11 cellular contexts compared by ENCODE assay signal in genomic region chr2:48328972-48329723, GRCh38. TPM values are rescaled to one million over a fixed set of nuclear protein-coding genes. Genes with fewer than 3 reads are reported as not detected.
DNase-seq lines count a peak whose midpoint lies in the region; ATAC-seq and TF ChIP-seq lines count a peak whose summit lies in the region.
"Had no signal": no experiment of that assay in that cellular context is flagged by ENCODE, and none has a peak within 500 bp of the region (broad histone marks: within the 10 kb centered on the region; RNA-seq: fewer than 3 reads in every experiment).

No MANE protein-coding gene starts in this region.

- H3K9me3 Mint-ChIP-seq in effector memory CD8-positive, alpha-beta T cell, result no peaks in the 10 kb centered on the region
- no peaks in the 10 kb centered on the region for H3K9me3 Mint-ChIP-seq in stimulated activated naive B cell treated with anti-CD40 and anti-IgM and Interleukin-4, amounts not matched to agents 10 μg/mL and 1 μg/mL and 100 μg/mL, for 72 hours

- H3K36me3 Mint-ChIP-seq in effector memory CD8-positive, alpha-beta T cell (ENCODE audit: insufficient read depth), result no peaks in the 10 kb centered on the region
- peaks cover 5 to 7% of the 10 kb centered on the region in 2 donors for H3K36me3 Mint-ChIP-seq in stimulated activated naive B cell treated with anti-CD40 and anti-IgM and Interleukin-4, amounts not matched to agents 10 μg/mL and 1 μg/mL and 100 μg/mL, for 72 hours

- peaks cover 38 to 62% of the 10 kb centered on the region in 2 donors for H3K4me1 Mint-ChIP-seq in effector memory CD8-positive, alpha-beta T cell (ENCODE audit: low read depth in 2 of 2)
- H3K4me1 Mint-ChIP-seq in stimulated activated naive B cell treated with anti-CD40 and anti-IgM and Interleukin-4, amounts not matched to agents 10 μg/mL and 1 μg/mL and 100 μg/mL, for 72 hours, result peaks cover 22 to 38% of the 10 kb centered on the region in 2 donors

- no peaks in the 10 kb centered on the region for H3K9me2 ChIP-seq in SK-N-SH

- H3K9me3 ChIP-seq in SK-N-SH, result no peaks in the 10 kb centered on the region

- H3K27ac ChIP-seq in SK-N-SH (ENCODE audit: low read depth in 2 of 2, low read length in 1 of 2), result no peak overlapping the region; a peak in 1 of 4 replicates

- no peak overlapping the region for H2AFZ ChIP-seq in SK-N-SH (ENCODE audit: low read depth)

- CTCF ChIA-PET in SK-N-SH (lab: Yijun Ruan, JAX), result no interaction called here

- H3F3A ChIP-seq in SK-N-SH (replicated peaks; ENCODE audit: insufficient read depth), result no peaks in the 10 kb centered on the region

- H3K4me1 ChIP-seq in SK-N-SH (ENCODE audit: control insufficient read depth in 1 of 2, insufficient read depth in 2 of 2, low read depth in 1 of 2, low read length in 1 of 2), result peaks cover 10 to 12% of the 10 kb centered on the region in 2 experiments; a peak in 3 of 4 replicates

- H3K4me3 Mint-ChIP-seq in effector memory CD8-positive, alpha-beta T cell, result peak overlapping the region; percentile 4 to 9
- H3K4me3 Mint-ChIP-seq in stimulated activated naive B cell treated with anti-CD40 and anti-IgM and Interleukin-4, amounts not matched to agents 10 μg/mL and 1 μg/mL and 100 μg/mL, for 72 hours, result no peak overlapping the region

- H3K36me3 ChIP-seq in SK-N-SH (replicated peaks in 1 of 2; ENCODE audit: control insufficient read depth in 1 of 2, insufficient read depth in 2 of 2, low read length in 1 of 2), result peaks cover 0 to under 1% of the 10 kb centered on the region in 2 experiments

- no peak for TF ChIP-seq CTCF in SK-N-SH (IDR thresholded peaks at IDR 0.05)

- no peak overlapping the region for H3K9ac ChIP-seq in SK-N-SH

- H3K27ac Mint-ChIP-seq in effector memory CD8-positive, alpha-beta T cell, result peak overlapping the region; percentile 23 to 24
- peak overlapping the region; percentile 6 for H3K27ac Mint-ChIP-seq in stimulated activated naive B cell treated with anti-CD40 and anti-IgM and Interleukin-4, amounts not matched to agents 10 μg/mL and 1 μg/mL and 100 μg/mL, for 72 hours

- TF ChIP-seq RAD21 in SK-N-SH (IDR thresholded peaks at IDR 0.05; ENCODE audit: low read length), result no peak

- no peak overlapping the region for H3K4me2 ChIP-seq in SK-N-SH

- no peak for ATAC-seq in SK-N-SH treated with all-trans-retinoic acid at 6 μM for 48 hours
- no peak for ATAC-seq in effector memory CD8-positive, alpha-beta T cell (replicated peaks)
- no peak for ATAC-seq in stimulated activated naive B cell treated with anti-CD40 and anti-IgM and Interleukin-4, amounts not matched to agents 10 μg/mL and 1 μg/mL and 100 μg/mL, for 72 hours (replicated peaks)
- ATAC-seq: HCT116 had no signal

- TF ChIP-seq EP300 in SK-N-SH (IDR thresholded peaks at IDR 0.05; ENCODE audit: borderline replicate concordance in 1 of 2, low read depth in 1 of 2, low read length in 1 of 2), result no peak

- H3K4me3 ChIP-seq in SK-N-SH (ENCODE audit: low read depth in 2 of 2, low read length in 1 of 2), result no peak overlapping the region

- no peaks in the 10 kb centered on the region for H3K27me3 Mint-ChIP-seq in effector memory CD8-positive, alpha-beta T cell
- no peaks in the 10 kb centered on the region for H3K27me3 Mint-ChIP-seq in stimulated activated naive B cell treated with anti-CD40 and anti-IgM and Interleukin-4, amounts not matched to agents 10 μg/mL and 1 μg/mL and 100 μg/mL, for 72 hours

- POLR2A ChIA-PET in SK-N-SH (lab: Yijun Ruan, JAX), result no interaction called here

- no peaks in the 10 kb centered on the region for H3K27me3 ChIP-seq in SK-N-SH (ENCODE audit: insufficient read depth)

- WGBS in SK-N-SH (ENCODE audit: low lambda C conversion rate), result 93% methylated on average over 3 of the region's 3 CpGs

- H3K79me2 ChIP-seq in SK-N-SH (ENCODE audit: insufficient read depth), result peaks cover 99% of the 10 kb centered on the region

- peaks cover 24% of the 10 kb centered on the region; the same call in 1 of the 2 replicates for H4K20me1 ChIP-seq in SK-N-SH (ENCODE audit: insufficient read depth)

- DNase-seq in SK-N-SH (peak; percentile 29), NCI-H345 treated with DMSO at 0.1 percent for 48 hours (lab: John Stamatoyannopoulos, UW; ENCODE audit: unreplicated experiment) (peak; percentile 72), COLO829 (ENCODE audit: low spot score) (no peak), GOT3 (lab: John Stamatoyannopoulos, UW) (no peak), KG1 (lab: John Stamatoyannopoulos, UW) (no peak)
- DNase-seq in effector memory CD8-positive, alpha-beta T cell, result no peak
- no peak for DNase-seq in stimulated activated naive B cell treated with anti-CD40 and anti-IgM and Interleukin-4, amounts not matched to agents 10 μg/mL and 1 μg/mL and 100 μg/mL, for 72 hours
- DNase-seq: activated T-cell treated with anti-CD3 and anti-CD28 coated beads, Interleukin-2, amount 50 U/mL, for 48 hours; small intestine had no signal

TF ChIP-seq in SK-N-SH, 30 proteins besides CTCF, POLR2A, EP300 and RAD21:
- peak; percentile 21 for TF ChIP-seq CHD2 (IDR thresholded peaks at IDR 0.05; ENCODE audit: low read length, partially characterized antibody)
- TF ChIP-seq RFX5 (IDR thresholded peaks at IDR 0.05; ENCODE audit: low read length), result peak; percentile 50
- no peak for TF ChIP-seq ELF1 (IDR thresholded peaks at IDR 0.05)

TF ChIP-seq in SK-N-SH treated with all-trans-retinoic acid at 6 μM for 48 hours, 23 proteins besides CTCF, POLR2A, EP300 and RAD21 (continues in another document):
- TF ChIP-seq SNAI2 (CRISPR knock-in tag; IDR thresholded peaks at IDR 0.05) (no peak), ZNF8 (CRISPR knock-in tag; IDR thresholded peaks at IDR 0.05) (no peak), ZNF70 (CRISPR knock-in tag; IDR thresholded peaks at IDR 0.05) (no peak), TSHZ2 (CRISPR knock-in tag; IDR thresholded peaks at IDR 0.05) (no peak), OSR1 (CRISPR knock-in tag; IDR thresholded peaks at IDR 0.05) (no peak), PPARA (CRISPR knock-in tag; IDR thresholded peaks at IDR 0.05; ENCODE audit: borderline replicate concordance) (no peak), ZC3H10 (CRISPR knock-in tag; IDR thresholded peaks at IDR 0.05) (no peak), TOX (CRISPR knock-in tag; IDR thresholded peaks at IDR 0.05; ENCODE audit: borderline replicate concordance) (no peak), ARNTL (CRISPR knock-in tag; IDR thresholded peaks at IDR 0.05; ENCODE audit: borderline replicate concordance, low read depth) (no peak), TCF4 (CRISPR knock-in tag; IDR thresholded peaks at IDR 0.05; ENCODE audit: borderline replicate concordance) (no peak), ZFP30 (CRISPR knock-in tag; IDR thresholded peaks at IDR 0.05) (no peak), RARB (CRISPR knock-in tag; IDR thresholded peaks at IDR 0.05) (no peak), ZNF565 (CRISPR knock-in tag; conservative IDR thresholded peaks at IDR 0.05; ENCODE audit: low read depth) (no peak), BACH2 (CRISPR knock-in tag; IDR thresholded peaks at IDR 0.05; ENCODE audit: borderline replicate concordance) (no peak)
- TF ChIP-seq, protein P1, sequence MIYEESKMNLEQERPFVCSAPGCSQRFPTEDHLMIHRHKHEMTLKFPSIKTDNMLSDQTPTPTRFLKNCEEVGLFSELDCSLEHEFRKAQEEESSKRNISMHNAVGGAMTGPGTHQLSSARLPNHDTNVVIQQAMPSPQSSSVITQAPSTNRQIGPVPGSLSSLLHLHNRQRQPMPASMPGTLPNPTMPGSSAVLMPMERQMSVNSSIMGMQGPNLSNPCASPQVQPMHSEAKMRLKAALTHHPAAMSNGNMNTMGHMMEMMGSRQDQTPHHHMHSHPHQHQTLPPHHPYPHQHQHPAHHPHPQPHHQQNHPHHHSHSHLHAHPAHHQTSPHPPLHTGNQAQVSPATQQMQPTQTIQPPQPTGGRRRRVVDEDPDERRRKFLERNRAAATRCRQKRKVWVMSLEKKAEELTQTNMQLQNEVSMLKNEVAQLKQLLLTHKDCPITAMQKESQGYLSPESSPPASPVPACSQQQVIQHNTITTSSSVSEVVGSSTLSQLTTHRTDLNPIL (CRISPR knock-in tag; IDR thresholded peaks at IDR 0.05; ENCODE audit: low read depth), result no peak

RNA-seq across cellular contexts. Expression of gene FOXN2, which starts 14.7 kb away (rescaled TPM):
- polyA plus RNA-seq in SK-N-SH (2012; rRNA removed), result 3.3 and 3.5 TPM in 2 replicates
- polyA plus RNA-seq in SK-N-SH (2012; cell fraction: cytosol; rRNA removed), result 4.3 and 4.8 TPM in 2 replicates
- 3.7 and 5.1 TPM in 2 replicates for polyA plus RNA-seq in SK-N-SH (2012; cell fraction: nucleus; rRNA removed)

Comparison
In these comparisons a context has a peak if more than half of its experiments do, and no peak if none do; other contexts are left out.
1. DNase-seq: peak in SK-N-SH (single experiment) and NCI-H345 treated with DMSO at 0.1 percent for 48 hours (single experiment); none in effector memory CD8-positive, alpha-beta T cell (0 of 3), stimulated activated naive B cell treated with anti-CD40 and anti-IgM and Interleukin-4, amounts not matched to agents 10 μg/mL and 1 μg/mL and 100 μg/mL, for 72 hours (single experiment), COLO829 (single experiment), GOT3 (single experiment) and KG1 (single experiment).
2. H3K4me3 Mint-ChIP-seq: peak in effector memory CD8-positive, alpha-beta T cell (2 of 2); none in stimulated activated naive B cell treated with anti-CD40 and anti-IgM and Interleukin-4, amounts not matched to agents 10 μg/mL and 1 μg/mL and 100 μg/mL, for 72 hours (0 of 2).